ENCODE assay signal across 20 cellular contexts in genomic region chr7:48636391-48637015, GRCh38.
A peak's percentile ranks its signal among the peaks of the same experiment; 100 is the strongest.
DNase-seq lines count a peak whose midpoint lies in the region; ATAC-seq and TF ChIP-seq lines count a peak whose summit lies in the region.
"Had no signal": no experiment of that assay in that cellular context is flagged by ENCODE, and none has a peak within 500 bp of the region (broad histone marks: within the 10 kb centered on the region; RNA-seq: fewer than 3 reads in every experiment).

No MANE protein-coding gene starts in this region.

- 19 to 43% (median 26%) methylated on average over 3 of the region's 3 CpGs for WGBS in heart left ventricle, 4 donors
- WGBS in hepatocyte (ENCODE audit: low lambda C conversion rate, missing lambda C conversion rate), result 65% methylated on average over 3 of the region's 3 CpGs

- H3K4me1 Mint-ChIP-seq in type B pancreatic cell (ENCODE audit: unreplicated experiment) (peaks cover 18% of the 10 kb centered on the region), mesothelial cell of epicardium (peaks cover 14% of the 10 kb centered on the region)
- H3K4me1 Mint-ChIP-seq: naive B cell had no signal

- H3K9me3 ChIP-seq in heart left ventricle, result peaks cover 0 to 4% (median 0%) of the 10 kb centered on the region in 12 donors
- H3K9me3 ChIP-seq in hepatocyte (ENCODE audit: low read depth), result no peaks in the 10 kb centered on the region
- H3K9me3 ChIP-seq: BLaER1, breast epithelium, thoracic aorta had no signal

- DNase-seq in M059J (ENCODE audit: low read depth), result peak; percentile 37
- DNase-seq in T1000 (lab: John Stamatoyannopoulos, UW), result peak; percentile 19
- peak; percentile 37 to 76 (median 68) for DNase-seq in heart left ventricle
- no peak for DNase-seq in type B pancreatic cell (ENCODE audit: extremely low spot score, unreplicated experiment)
- DNase-seq in mesothelial cell of epicardium (ENCODE audit: low spot score in 2 of 2, unreplicated experiment in 2 of 2), result no peak
- no peak for DNase-seq in hepatocyte (ENCODE audit: low spot score)
- DNase-seq: activated CD8-positive, alpha-beta T cell treated with anti-CD3 and anti-CD28 coated beads for 36 hours; activated T-cell treated with anti-CD3 and anti-CD28 coated beads, Interleukin-2, amount 50 U/mL, for 72 hours; dorsolateral prefrontal cortex; hippocampal formation; KG1; naive B cell; NCI-H146 had no signal

- no peaks in the 10 kb centered on the region for H3K27me3 ChIP-seq in heart left ventricle
- H3K27me3 ChIP-seq in hepatocyte, result no peaks in the 10 kb centered on the region
- H3K27me3 ChIP-seq: BLaER1, breast epithelium, dorsolateral prefrontal cortex had no signal

- H3K27me3 Mint-ChIP-seq in type B pancreatic cell (no peaks in the 10 kb centered on the region), mesothelial cell of epicardium (ENCODE audit: low read depth) (no peaks in the 10 kb centered on the region)
- H3K27me3 Mint-ChIP-seq: activated CD8-positive, alpha-beta T cell treated with anti-CD3 and anti-CD28 coated beads for 36 hours; activated naive CD8-positive, alpha-beta T cell; naive B cell had no signal

- no peak overlapping the region for H3K4me2 ChIP-seq in hepatocyte
- H3K4me2 ChIP-seq: BLaER1 had no signal

- H3K27ac ChIP-seq in heart left ventricle, result peak overlapping the region in 8 of 12 donors; percentile 24 to 51 (median 41)
- no peak overlapping the region for H3K27ac ChIP-seq in hepatocyte
- H3K27ac ChIP-seq: BLaER1, breast epithelium, dorsolateral prefrontal cortex, parathyroid adenoma, skin epidermis, thoracic aorta had no signal

- H3K27ac Mint-ChIP-seq in type B pancreatic cell (peak overlapping the region; percentile 41), mesothelial cell of epicardium (no peak overlapping the region)
- H3K27ac Mint-ChIP-seq: activated CD8-positive, alpha-beta T cell treated with anti-CD3 and anti-CD28 coated beads for 36 hours; activated naive CD8-positive, alpha-beta T cell; activated T-cell treated with anti-CD3 and anti-CD28 coated beads, Interleukin-2, amount 50 U/mL, for 72 hours; naive B cell had no signal

- peak; percentile 92 to 98 (median 96) for ATAC-seq in heart left ventricle
- ATAC-seq in GM18520 (IDR thresholded peaks at IDR 0.05; ENCODE audit: unreplicated experiment), result no peak
- ATAC-seq: activated CD8-positive, alpha-beta T cell treated with anti-CD3 and anti-CD28 coated beads for 36 hours had no signal

- no peak overlapping the region for H2AFZ ChIP-seq in hepatocyte
- H2AFZ ChIP-seq: parathyroid adenoma had no signal

- H3K4me3 Mint-ChIP-seq in type B pancreatic cell, result no peak overlapping the region
- H3K4me3 Mint-ChIP-seq in mesothelial cell of epicardium, result no peak overlapping the region
- H3K4me3 Mint-ChIP-seq: activated CD8-positive, alpha-beta T cell treated with anti-CD3 and anti-CD28 coated beads for 36 hours; activated naive CD8-positive, alpha-beta T cell; activated T-cell treated with anti-CD3 and anti-CD28 coated beads, Interleukin-2, amount 50 U/mL, for 72 hours; naive B cell had no signal

- no peaks in the 10 kb centered on the region for H4K20me1 ChIP-seq in hepatocyte (ENCODE audit: insufficient read depth, poor library complexity, severe bottlenecking)
- H4K20me1 ChIP-seq: BLaER1 had no signal

- H3K9me3 Mint-ChIP-seq in type B pancreatic cell, result no peaks in the 10 kb centered on the region
- H3K9me3 Mint-ChIP-seq in mesothelial cell of epicardium, result peaks cover 6% of the 10 kb centered on the region
- H3K9me3 Mint-ChIP-seq: activated CD8-positive, alpha-beta T cell treated with anti-CD3 and anti-CD28 coated beads for 36 hours; activated T-cell treated with anti-CD3 and anti-CD28 coated beads, Interleukin-2, amount 50 U/mL, for 72 hours had no signal

- H3K4me1 ChIP-seq in heart left ventricle (peaks cover 0 to 29% (median 0%) of the 10 kb centered on the region in 12 donors), hepatocyte (ENCODE audit: insufficient read depth) (no peaks in the 10 kb centered on the region)
- H3K4me1 ChIP-seq: breast epithelium, parathyroid adenoma had no signal

- no peaks in the 10 kb centered on the region for H3K9me2 ChIP-seq in hepatocyte (replicated peaks; ENCODE audit: insufficient read depth)

- H3K4me3 ChIP-seq in heart left ventricle, result no peak overlapping the region
- H3K4me3 ChIP-seq in hepatocyte, result no peak overlapping the region
- H3K4me3 ChIP-seq: BLaER1, breast epithelium, dorsolateral prefrontal cortex, skin epidermis, thoracic aorta had no signal

- H3K36me3 ChIP-seq in heart left ventricle (no peaks in the 10 kb centered on the region), hepatocyte (replicated peaks; ENCODE audit: insufficient read depth, low read depth) (no peaks in the 10 kb centered on the region)
- H3K36me3 ChIP-seq: BLaER1, breast epithelium, thoracic aorta had no signal

- TF ChIP-seq CTCF in heart left ventricle (IDR thresholded peaks at IDR 0.05), result peak in 1 of 12 donors; percentile 5
- TF ChIP-seq CTCF in type B pancreatic cell (conservative IDR thresholded peaks at IDR 0.05), result no peak
- TF ChIP-seq CTCF in mesothelial cell of epicardium (IDR thresholded peaks at IDR 0.05; ENCODE audit: unreplicated experiment), result no peak
- TF ChIP-seq CTCF in hepatocyte (IDR thresholded peaks at IDR 0.05; ENCODE audit: poor library complexity), result no peak

- no peaks in the 10 kb centered on the region for H3K36me3 Mint-ChIP-seq in type B pancreatic cell
- no peaks in the 10 kb centered on the region for H3K36me3 Mint-ChIP-seq in mesothelial cell of epicardium
- H3K36me3 Mint-ChIP-seq: activated naive CD8-positive, alpha-beta T cell; naive B cell had no signal

- H3K79me2 ChIP-seq in hepatocyte, result no peaks in the 10 kb centered on the region
- H3K79me2 ChIP-seq: parathyroid adenoma had no signal

- TF ChIP-seq POLR2A in heart left ventricle (IDR thresholded peaks at IDR 0.05), result no peak

- intact Hi-C loops in heart left ventricle (cut with DNase I), result no loop called here

Comparison
In these comparisons a context has a peak if more than half of its experiments do, and no peak if none do; other contexts are left out.
1. DNase-seq: peak in M059J (single experiment), T1000 (single experiment) and heart left ventricle (5 of 5); none in type B pancreatic cell (single experiment), mesothelial cell of epicardium (0 of 2) and hepatocyte (single experiment).